ENCODE assay signal across 35 cellular contexts in the genomic region with DNA sequence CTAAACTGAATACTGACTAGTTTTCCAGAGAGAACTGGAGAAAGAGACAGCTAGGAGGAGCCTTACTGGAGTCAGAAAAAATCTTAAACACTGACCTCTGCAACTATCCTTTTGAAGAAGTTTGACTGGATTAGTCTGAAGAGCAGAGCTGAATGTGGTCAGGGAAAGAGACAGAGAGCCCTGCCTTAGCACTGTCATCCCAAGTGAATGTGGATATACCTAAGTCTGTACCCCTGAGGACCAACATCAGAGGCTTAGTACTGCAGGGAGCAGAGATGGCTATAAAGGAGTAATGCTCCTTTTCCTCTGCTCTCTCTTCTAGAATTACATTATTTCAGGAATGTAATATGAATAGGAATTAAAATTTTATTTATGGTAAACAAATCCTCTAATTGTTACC.
"Had no signal": no experiment of that assay in that cellular context is flagged by ENCODE, and none has a peak within 500 bp of the region (broad histone marks: within the 10 kb centered on the region; RNA-seq: fewer than 3 reads in every experiment).

No MANE protein-coding gene starts in this region.

- H3K4me3 Mint-ChIP-seq: activated CD4-positive, alpha-beta memory T cell treated with anti-CD3 and anti-CD28 coated beads for 36 hours; activated CD4-positive, alpha-beta T cell treated with anti-CD3 and anti-CD28 coated beads for 36 hours; activated CD4-positive, alpha-beta T cell treated with anti-CD3 and anti-CD28 coated beads, Interleukin-2, amount 10 ng/mL, durations not matched to agents 24 days and 14 days; activated CD8-positive, alpha-beta memory T cell treated with anti-CD3 and anti-CD28 coated beads, Interleukin-2, amount 10 ng/mL, durations not matched to agents 7 days and 5 days; activated CD8-positive, alpha-beta T cell treated with anti-CD3 and anti-CD28 coated beads, Interleukin-2, amount 10 ng/mL, durations not matched to agents 7 days and 5 days; activated naive CD4-positive, alpha-beta T cell treated with anti-CD3 and anti-CD28 coated beads for 36 hours; activated naive CD4-positive, alpha-beta T cell treated with anti-CD3 and anti-CD28 coated beads, Interleukin-2, amount 50 U/mL, for 24 hours; activated naive CD8-positive, alpha-beta T cell treated with anti-CD3 and anti-CD28 coated beads for 36 hours; activated naive CD8-positive, alpha-beta T cell treated with anti-CD3 and anti-CD28 coated beads, Interleukin-2, amount 50 U/mL, for 24 hours; activated T-helper 1 cell treated with anti-CD3 and anti-CD28 coated beads, Interleukin-12 subunit alpha, Interleukin-12 subunit beta, Interleukin-2, Interleukin-4 antibody, amounts not matched to agents 30 ng/mL and 10 ng/mL and 1 ng/mL, durations not matched to agents 14 hours and 24 hours and 36 hours; effector memory CD8-positive, alpha-beta T cell; T-helper 1 cell treated with Interleukin-12 subunit alpha and Interleukin-12 subunit beta and Interleukin-4 antibody, amounts not matched to agents 30 μg/mL and 1 μg/mL, for 36 hours had no signal

- H3K4me3 ChIP-seq: adrenal gland, body of pancreas, esophagus muscularis mucosa, gastrocnemius medialis, heart right ventricle had no signal

- H3K9me3 Mint-ChIP-seq: activated CD4-positive, alpha-beta memory T cell treated with anti-CD3 and anti-CD28 coated beads for 36 hours; activated CD4-positive, alpha-beta T cell treated with anti-CD3 and anti-CD28 coated beads, Interleukin-2, amount 10 ng/mL, durations not matched to agents 24 days and 14 days; activated naive CD4-positive, alpha-beta T cell treated with anti-CD3 and anti-CD28 coated beads for 36 hours; activated naive CD4-positive, alpha-beta T cell treated with anti-CD3 and anti-CD28 coated beads, Interleukin-2, amount 50 U/mL, for 24 hours; activated naive CD8-positive, alpha-beta T cell treated with anti-CD3 and anti-CD28 coated beads for 36 hours; activated naive CD8-positive, alpha-beta T cell treated with anti-CD3 and anti-CD28 coated beads, Interleukin-2, amount 50 U/mL, for 24 hours; activated T-helper 1 cell treated with anti-CD3 and anti-CD28 coated beads, Interleukin-12 subunit alpha, Interleukin-12 subunit beta, Interleukin-2, Interleukin-4 antibody, amounts not matched to agents 30 ng/mL and 10 ng/mL and 1 ng/mL, durations not matched to agents 14 hours and 24 hours and 36 hours; activated T-helper 2 cell treated with anti-CD3 and anti-CD28 coated beads, Interferon-gamma antibody, Interleukin-2, Interleukin-4, amounts not matched to agents 10 μg/mL and 5 μg/mL and 100 μg/mL, durations not matched to agents 14 hours and 24 hours and 36 hours; effector memory CD8-positive, alpha-beta T cell; T-helper 1 cell treated with Interleukin-12 subunit alpha and Interleukin-12 subunit beta and Interleukin-4 antibody, amounts not matched to agents 30 μg/mL and 1 μg/mL, for 36 hours had no signal

- H3K27ac ChIP-seq: adrenal gland, body of pancreas, esophagus muscularis mucosa, foreskin keratinocyte, gastrocnemius medialis, heart right ventricle, WERI-Rb-1 had no signal

- H3K27me3 ChIP-seq: adrenal gland, body of pancreas, esophagus muscularis mucosa, gastrocnemius medialis, heart right ventricle had no signal

- ATAC-seq: activated CD4-positive, alpha-beta T cell treated with anti-CD3 and anti-CD28 coated beads for 36 hours; activated CD8-positive, alpha-beta memory T cell treated with anti-CD3 and anti-CD28 coated beads, Interleukin-2, amount 10 ng/mL, durations not matched to agents 7 days and 5 days; activated CD8-positive, alpha-beta T cell treated with anti-CD3 and anti-CD28 coated beads, Interleukin-2, amount 10 ng/mL, durations not matched to agents 7 days and 5 days; activated naive CD8-positive, alpha-beta T cell treated with anti-CD3 and anti-CD28 coated beads, Interleukin-2, amount 50 U/mL, for 24 hours; body of pancreas; effector memory CD8-positive, alpha-beta T cell; foreskin keratinocyte; gastrocnemius medialis; heart right ventricle had no signal

- H3K27ac Mint-ChIP-seq: activated CD4-positive, alpha-beta memory T cell treated with anti-CD3 and anti-CD28 coated beads for 36 hours; activated CD4-positive, alpha-beta T cell treated with anti-CD3 and anti-CD28 coated beads for 36 hours; activated CD4-positive, alpha-beta T cell treated with anti-CD3 and anti-CD28 coated beads, Interleukin-2, amount 10 ng/mL, durations not matched to agents 24 days and 14 days; activated CD8-positive, alpha-beta memory T cell treated with anti-CD3 and anti-CD28 coated beads, Interleukin-2, amount 10 ng/mL, durations not matched to agents 7 days and 5 days; activated CD8-positive, alpha-beta T cell treated with anti-CD3 and anti-CD28 coated beads, Interleukin-2, amount 10 ng/mL, durations not matched to agents 7 days and 5 days; activated naive CD4-positive, alpha-beta T cell treated with anti-CD3 and anti-CD28 coated beads for 36 hours; activated naive CD4-positive, alpha-beta T cell treated with anti-CD3 and anti-CD28 coated beads, Interleukin-2, amount 50 U/mL, for 24 hours; activated naive CD8-positive, alpha-beta T cell treated with anti-CD3 and anti-CD28 coated beads for 36 hours; activated naive CD8-positive, alpha-beta T cell treated with anti-CD3 and anti-CD28 coated beads, Interleukin-2, amount 50 U/mL, for 24 hours; activated T-helper 1 cell treated with anti-CD3 and anti-CD28 coated beads, Interleukin-12 subunit alpha, Interleukin-12 subunit beta, Interleukin-2, Interleukin-4 antibody, amounts not matched to agents 30 ng/mL and 10 ng/mL and 1 ng/mL, durations not matched to agents 14 hours and 24 hours and 36 hours; activated T-helper 2 cell treated with anti-CD3 and anti-CD28 coated beads, Interferon-gamma antibody, Interleukin-2, Interleukin-4, amounts not matched to agents 10 μg/mL and 5 μg/mL and 100 μg/mL, durations not matched to agents 14 hours and 24 hours and 36 hours; effector memory CD8-positive, alpha-beta T cell; T-helper 1 cell treated with Interleukin-12 subunit alpha and Interleukin-12 subunit beta and Interleukin-4 antibody, amounts not matched to agents 30 μg/mL and 1 μg/mL, for 36 hours had no signal

- H3K4me1 ChIP-seq: adrenal gland, body of pancreas, esophagus muscularis mucosa, foreskin keratinocyte, gastrocnemius medialis, heart right ventricle had no signal

- H3K9me3 ChIP-seq: adrenal gland, body of pancreas, esophagus muscularis mucosa, gastrocnemius medialis, heart right ventricle had no signal

- H3K4me1 Mint-ChIP-seq: activated CD4-positive, alpha-beta T cell treated with anti-CD3 and anti-CD28 coated beads for 36 hours; activated CD4-positive, alpha-beta T cell treated with anti-CD3 and anti-CD28 coated beads, Interleukin-2, amount 10 ng/mL, durations not matched to agents 24 days and 14 days; activated CD8-positive, alpha-beta memory T cell treated with anti-CD3 and anti-CD28 coated beads, Interleukin-2, amount 10 ng/mL, durations not matched to agents 7 days and 5 days; activated naive CD4-positive, alpha-beta T cell treated with anti-CD3 and anti-CD28 coated beads, Interleukin-2, amount 50 U/mL, for 24 hours; activated naive CD8-positive, alpha-beta T cell treated with anti-CD3 and anti-CD28 coated beads for 36 hours; activated naive CD8-positive, alpha-beta T cell treated with anti-CD3 and anti-CD28 coated beads, Interleukin-2, amount 50 U/mL, for 24 hours had no signal

- H3K36me3 Mint-ChIP-seq: activated CD4-positive, alpha-beta memory T cell treated with anti-CD3 and anti-CD28 coated beads for 36 hours; activated CD8-positive, alpha-beta memory T cell treated with anti-CD3 and anti-CD28 coated beads, Interleukin-2, amount 10 ng/mL, durations not matched to agents 7 days and 5 days; activated naive CD4-positive, alpha-beta T cell treated with anti-CD3 and anti-CD28 coated beads, Interleukin-2, amount 50 U/mL, for 24 hours; activated naive CD8-positive, alpha-beta T cell treated with anti-CD3 and anti-CD28 coated beads for 36 hours had no signal

- DNase-seq: activated CD4-positive, alpha-beta memory T cell treated with anti-CD3 and anti-CD28 coated beads for 36 hours; activated CD4-positive, alpha-beta T cell treated with anti-CD3 and anti-CD28 coated beads for 36 hours; activated CD4-positive, alpha-beta T cell treated with anti-CD3 and anti-CD28 coated beads, Interleukin-2, amount 10 ng/mL, durations not matched to agents 24 days and 14 days; activated CD4-positive, CD25-positive, alpha-beta regulatory T cell; activated CD4-positive, CD25-positive, alpha-beta regulatory T cell treated with anti-CD3 and anti-CD28 coated beads, Interleukin-2, amount 50 U/mL, for 72 hours; activated CD8-positive, alpha-beta memory T cell treated with anti-CD3 and anti-CD28 coated beads, Interleukin-2, amount 10 ng/mL, durations not matched to agents 7 days and 5 days; activated CD8-positive, alpha-beta memory T cell treated with anti-CD3 and anti-CD28 coated beads, Interleukin-2, amount 50 U/mL, for 4 hours; activated CD8-positive, alpha-beta T cell treated with anti-CD3 and anti-CD28 coated beads, Interleukin-2, amount 10 ng/mL, durations not matched to agents 7 days and 5 days; activated effector memory CD4-positive, alpha-beta T cell treated with anti-CD3 and anti-CD28 coated beads, Interleukin-2, amount 50 U/mL, for 16 hours; activated naive CD4-positive, alpha-beta T cell treated with anti-CD3 and anti-CD28 coated beads for 36 hours; activated naive CD8-positive, alpha-beta T cell treated with anti-CD3 and anti-CD28 coated beads for 36 hours; activated naive CD8-positive, alpha-beta T cell treated with anti-CD3 and anti-CD28 coated beads, Interleukin-2, amount 50 U/mL, for 24 hours; activated T-cell treated with anti-CD3 and anti-CD28 coated beads, Interleukin-2, amount 50 U/mL, for 1 hour; activated T-cell treated with anti-CD3 and anti-CD28 coated beads, Interleukin-2, amount 50 U/mL, for 48 hours; adrenal gland; amygdala; aorta; body of pancreas; caudate nucleus; cortex of kidney; dermis blood vessel endothelial cell; effector CD4-positive, alpha-beta T cell; effector memory CD8-positive, alpha-beta T cell; erythroblast; foreskin keratinocyte; gastrocnemius medialis; glutamatergic neuron; heart right ventricle; T-helper 9 cell; WERI-Rb-1 had no signal

- H3K27me3 Mint-ChIP-seq: activated CD4-positive, alpha-beta memory T cell treated with anti-CD3 and anti-CD28 coated beads for 36 hours; activated CD4-positive, alpha-beta T cell treated with anti-CD3 and anti-CD28 coated beads for 36 hours; activated CD4-positive, alpha-beta T cell treated with anti-CD3 and anti-CD28 coated beads, Interleukin-2, amount 10 ng/mL, durations not matched to agents 24 days and 14 days; activated CD8-positive, alpha-beta memory T cell treated with anti-CD3 and anti-CD28 coated beads, Interleukin-2, amount 10 ng/mL, durations not matched to agents 7 days and 5 days; activated naive CD4-positive, alpha-beta T cell treated with anti-CD3 and anti-CD28 coated beads, Interleukin-2, amount 50 U/mL, for 24 hours; activated naive CD8-positive, alpha-beta T cell treated with anti-CD3 and anti-CD28 coated beads for 36 hours; activated naive CD8-positive, alpha-beta T cell treated with anti-CD3 and anti-CD28 coated beads, Interleukin-2, amount 50 U/mL, for 24 hours; effector memory CD8-positive, alpha-beta T cell had no signal

- H3K36me3 ChIP-seq: adrenal gland, esophagus muscularis mucosa, gastrocnemius medialis, heart right ventricle, WERI-Rb-1 had no signal
